ENCODE assay signal across 19 cellular contexts in genomic region chr9:85064811-85065371, GRCh38.
"Had no signal": no experiment of that assay in that cellular context is flagged by ENCODE, and none has a peak within 500 bp of the region (broad histone marks: within the 10 kb centered on the region; RNA-seq: fewer than 3 reads in every experiment).

No MANE protein-coding gene starts in this region.

- H3K36me3 ChIP-seq: WERI-Rb-1 had no signal

- FAIRE-seq: astrocyte had no signal

- H3K27ac ChIP-seq: WERI-Rb-1 had no signal

- DNase-seq: activated CD4-positive, alpha-beta memory T cell treated with anti-CD3 and anti-CD28 coated beads, Interleukin-2, amount 10 ng/mL, durations not matched to agents 7 days and 5 days; activated CD4-positive, alpha-beta T cell treated with anti-CD3 and anti-CD28 coated beads for 36 hours; activated CD4-positive, alpha-beta T cell treated with anti-CD3 and anti-CD28 coated beads, Interleukin-2, amount 50 U/mL, for 1 hour; activated gamma-delta T cell; activated naive CD4-positive, alpha-beta T cell treated with anti-CD3 and anti-CD28 coated beads for 36 hours; activated T-cell treated with anti-CD3 and anti-CD28 coated beads for 4 hours; activated T-cell treated with anti-CD3 and anti-CD28 coated beads, Interleukin-2, amount 50 U/mL, for 48 hours; amygdala; cerebellar nuclear complex; Karpas-422; NCI-H1105 treated with DMSO at 0.1 percent for 48 hours; NCI-H1436 treated with DMSO at 0.1 percent for 48 hours; NCI-H187 treated with DMSO at 0.1 percent for 48 hours; NCI-H510A treated with DMSO at 0.1 percent for 48 hours; SIG-M5; T-helper 1 cell; WERI-Rb-1 had no signal

- ATAC-seq: activated CD4-positive, alpha-beta T cell treated with anti-CD3 and anti-CD28 coated beads for 36 hours; activated T-helper 17 cell treated with anti-CD3 and anti-CD28 coated beads, Interleukin-2, amount 50 U/mL, for 72 hours had no signal
